Comparison of ENCODE assay signal across 1 cellular context in the genomic region with DNA sequence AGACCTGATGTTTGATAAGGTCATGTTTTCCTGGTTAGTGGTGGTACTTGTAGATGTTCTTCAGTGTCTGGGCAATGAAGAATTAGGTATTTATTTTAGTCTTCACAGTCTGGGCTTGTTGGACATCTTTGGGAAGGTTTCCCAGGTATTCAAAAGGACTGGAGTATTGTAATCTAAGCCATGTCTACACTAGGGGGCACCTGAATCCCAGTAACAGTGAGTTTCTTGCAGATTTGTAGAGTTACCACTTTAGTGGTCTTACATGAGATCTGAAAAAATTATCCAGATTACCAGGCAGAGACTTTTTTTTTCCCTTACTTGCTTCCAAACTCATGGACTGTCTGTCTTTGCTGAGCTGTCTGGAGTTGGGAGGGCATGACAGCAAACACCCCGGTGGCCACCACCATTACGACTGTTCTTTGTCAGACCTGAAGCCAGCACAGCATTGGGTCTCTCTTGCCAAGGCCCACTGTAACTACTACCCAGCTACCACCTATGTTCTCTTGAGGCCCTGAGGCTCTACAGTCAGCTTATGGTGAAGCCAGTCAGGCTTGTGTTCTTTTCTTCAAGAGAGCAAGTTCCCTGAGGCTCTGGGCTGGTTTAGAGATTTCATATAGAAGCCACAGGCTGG.
TF ChIP-seq lines count a peak whose summit lies in the region.

No MANE protein-coding gene starts in this region.

TF ChIP-seq in WTC11, 78 proteins besides CTCF, POLR2A, EP300 and RAD21 (continued from another document):
- TF ChIP-seq, protein P1, sequence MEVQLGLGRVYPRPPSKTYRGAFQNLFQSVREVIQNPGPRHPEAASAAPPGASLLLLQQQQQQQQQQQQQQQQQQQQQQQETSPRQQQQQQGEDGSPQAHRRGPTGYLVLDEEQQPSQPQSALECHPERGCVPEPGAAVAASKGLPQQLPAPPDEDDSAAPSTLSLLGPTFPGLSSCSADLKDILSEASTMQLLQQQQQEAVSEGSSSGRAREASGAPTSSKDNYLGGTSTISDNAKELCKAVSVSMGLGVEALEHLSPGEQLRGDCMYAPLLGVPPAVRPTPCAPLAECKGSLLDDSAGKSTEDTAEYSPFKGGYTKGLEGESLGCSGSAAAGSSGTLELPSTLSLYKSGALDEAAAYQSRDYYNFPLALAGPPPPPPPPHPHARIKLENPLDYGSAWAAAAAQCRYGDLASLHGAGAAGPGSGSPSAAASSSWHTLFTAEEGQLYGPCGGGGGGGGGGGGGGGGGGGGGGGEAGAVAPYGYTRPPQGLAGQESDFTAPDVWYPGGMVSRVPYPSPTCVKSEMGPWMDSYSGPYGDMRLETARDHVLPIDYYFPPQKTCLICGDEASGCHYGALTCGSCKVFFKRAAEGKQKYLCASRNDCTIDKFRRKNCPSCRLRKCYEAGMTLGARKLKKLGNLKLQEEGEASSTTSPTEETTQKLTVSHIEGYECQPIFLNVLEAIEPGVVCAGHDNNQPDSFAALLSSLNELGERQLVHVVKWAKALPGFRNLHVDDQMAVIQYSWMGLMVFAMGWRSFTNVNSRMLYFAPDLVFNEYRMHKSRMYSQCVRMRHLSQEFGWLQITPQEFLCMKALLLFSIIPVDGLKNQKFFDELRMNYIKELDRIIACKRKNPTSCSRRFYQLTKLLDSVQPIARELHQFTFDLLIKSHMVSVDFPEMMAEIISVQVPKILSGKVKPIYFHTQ (CRISPR knock-in tag; IDR thresholded peaks at IDR 0.05) = no peak
- TF ChIP-seq CREM (CRISPR knock-in tag; IDR thresholded peaks at IDR 0.05) = no peak
- no peak for TF ChIP-seq IRF2 (CRISPR knock-in tag; IDR thresholded peaks at IDR 0.05; ENCODE audit: borderline replicate concordance, low read depth)
- TF ChIP-seq, protein P2, sequence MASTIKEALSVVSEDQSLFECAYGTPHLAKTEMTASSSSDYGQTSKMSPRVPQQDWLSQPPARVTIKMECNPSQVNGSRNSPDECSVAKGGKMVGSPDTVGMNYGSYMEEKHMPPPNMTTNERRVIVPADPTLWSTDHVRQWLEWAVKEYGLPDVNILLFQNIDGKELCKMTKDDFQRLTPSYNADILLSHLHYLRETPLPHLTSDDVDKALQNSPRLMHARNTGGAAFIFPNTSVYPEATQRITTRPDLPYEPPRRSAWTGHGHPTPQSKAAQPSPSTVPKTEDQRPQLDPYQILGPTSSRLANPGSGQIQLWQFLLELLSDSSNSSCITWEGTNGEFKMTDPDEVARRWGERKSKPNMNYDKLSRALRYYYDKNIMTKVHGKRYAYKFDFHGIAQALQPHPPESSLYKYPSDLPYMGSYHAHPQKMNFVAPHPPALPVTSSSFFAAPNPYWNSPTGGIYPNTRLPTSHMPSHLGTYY (CRISPR knock-in tag; IDR thresholded peaks at IDR 0.05) = no peak
- TF ChIP-seq USF2 (CRISPR knock-in tag; IDR thresholded peaks at IDR 0.05) = no peak
- no peak for TF ChIP-seq TP53 (CRISPR knock-in tag; IDR thresholded peaks at IDR 0.05)
- no peak for TF ChIP-seq HMGA2 (CRISPR knock-in tag; IDR thresholded peaks at IDR 0.05)
- no peak for TF ChIP-seq GABPB1 (CRISPR knock-in tag; IDR thresholded peaks at IDR 0.05)
- TF ChIP-seq FOXK1 (CRISPR knock-in tag; IDR thresholded peaks at IDR 0.05) = no peak
- no peak for TF ChIP-seq ZNF416 (CRISPR knock-in tag; IDR thresholded peaks at IDR 0.05)
- TF ChIP-seq TCF7 (CRISPR knock-in tag; IDR thresholded peaks at IDR 0.05; ENCODE audit: low read depth) = no peak
- TF ChIP-seq RELA (CRISPR knock-in tag; IDR thresholded peaks at IDR 0.05; ENCODE audit: borderline replicate concordance) = no peak
- no peak for TF ChIP-seq ATF3 (CRISPR knock-in tag; conservative IDR thresholded peaks at IDR 0.05)
- TF ChIP-seq ZNF671 (CRISPR knock-in tag; IDR thresholded peaks at IDR 0.05) = no peak
- no peak for TF ChIP-seq KAT7 (CRISPR knock-in tag; IDR thresholded peaks at IDR 0.05; ENCODE audit: borderline replicate concordance)
TF ChIP-seq in WTC11: peak in this region for 0.
